In the genomic region with DNA sequence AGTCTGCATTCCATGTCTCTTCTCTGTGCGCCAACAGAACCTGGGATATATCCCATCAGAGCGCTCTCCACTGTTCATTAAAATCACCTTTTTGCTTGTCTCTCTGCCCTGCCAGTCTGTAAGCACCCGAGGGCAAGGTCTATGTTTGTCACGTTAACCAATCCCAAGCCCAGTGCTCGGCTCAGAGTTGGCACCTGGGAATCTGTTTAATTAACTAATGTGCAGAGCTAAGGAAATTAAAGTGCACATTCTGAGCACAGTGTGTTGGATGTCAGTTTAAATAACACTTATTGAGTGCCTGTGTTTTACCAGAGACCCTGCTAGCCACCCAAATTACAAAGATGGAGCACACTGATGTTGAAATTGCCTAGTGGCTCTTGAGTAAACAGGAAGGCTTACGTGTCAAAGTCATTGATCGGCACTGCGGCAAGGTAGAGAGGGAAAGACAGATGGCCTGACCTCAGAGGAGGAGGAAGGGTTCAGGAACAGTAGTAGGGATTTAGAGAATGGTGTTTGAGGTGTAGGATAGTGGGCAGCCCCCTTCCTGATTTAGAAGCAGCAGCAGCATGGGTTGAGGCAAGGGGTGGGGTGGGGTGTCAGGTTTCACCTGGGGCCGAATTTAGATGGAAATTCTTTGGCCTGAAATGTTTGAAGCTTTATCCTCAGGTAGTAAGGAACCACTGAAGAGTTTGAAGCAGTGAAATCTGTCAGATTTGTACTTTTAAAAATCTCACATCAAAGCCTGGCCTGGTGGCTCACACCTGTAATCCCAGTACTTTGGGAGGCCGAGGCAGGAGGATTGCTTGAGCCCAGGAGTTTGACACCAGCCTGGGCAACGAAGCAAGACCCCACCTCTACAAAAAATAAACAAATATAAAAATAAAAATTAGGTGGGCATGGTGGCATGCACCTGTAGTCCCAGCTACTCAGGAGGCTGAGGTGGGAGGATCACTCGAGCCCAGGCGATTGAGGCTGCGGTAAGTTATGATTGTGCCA, we compare ENCODE assay signal across 1 cellular context.
TF ChIP-seq lines count a peak whose summit lies in the region.

No MANE protein-coding gene starts in this region.

TF ChIP-seq in HepG2, 621 proteins besides CTCF, POLR2A, EP300 and RAD21 (continues in another document):
- TF ChIP-seq ADNP (CRISPR knock-in tag; IDR thresholded peaks at IDR 0.05) (no peak), ZNF790 (CRISPR knock-in tag; IDR thresholded peaks at IDR 0.05; ENCODE audit: borderline replicate concordance) (no peak), ATF5 (CRISPR knock-in tag; IDR thresholded peaks at IDR 0.05; ENCODE audit: low read depth) (no peak), SP1 (IDR thresholded peaks at IDR 0.05) (no peak), SP1 (CRISPR knock-in tag; IDR thresholded peaks at IDR 0.05) (peak; percentile 14; the same call in 1 of the 2 replicates), RFXAP (CRISPR knock-in tag; IDR thresholded peaks at IDR 0.05; ENCODE audit: borderline replicate concordance) (0 out of 2 replicates have a peak, but pooled peaks have one; percentile 42), CBX1 (IDR thresholded peaks at IDR 0.05; ENCODE audit: low read depth) (peak; percentile 89), CHD2 (IDR thresholded peaks at IDR 0.05; ENCODE audit: low read depth, low read length) (no peak), ZNF44 (CRISPR knock-in tag; IDR thresholded peaks at IDR 0.05) (0 out of 2 replicates have a peak, but pooled peaks have one; percentile 72), TCF12 (IDR thresholded peaks at IDR 0.05) (no peak), TCF12 (CRISPR knock-in tag; IDR thresholded peaks at IDR 0.05) (no peak), ATF6 (CRISPR knock-in tag; conservative IDR thresholded peaks at IDR 0.05) (no peak), ZNF275 (CRISPR knock-in tag; IDR thresholded peaks at IDR 0.05; ENCODE audit: borderline replicate concordance) (0 out of 2 replicates have a peak, but pooled peaks have one; percentile 47), SP2 (CRISPR knock-in tag; IDR thresholded peaks at IDR 0.05) (0 out of 2 replicates have a peak, but pooled peaks have one; percentile 16), ZNF614 (CRISPR knock-in tag; IDR thresholded peaks at IDR 0.05; ENCODE audit: borderline replicate concordance) (peak; percentile 78; the same call in 1 of the 2 replicates), DBP (CRISPR knock-in tag; IDR thresholded peaks at IDR 0.05; ENCODE audit: not compliant biosample characterization) (no peak), SALL2 (CRISPR knock-in tag; IDR thresholded peaks at IDR 0.05) (0 out of 2 replicates have a peak, but pooled peaks have one; percentile 60), TFAP4 (IDR thresholded peaks at IDR 0.05; ENCODE audit: borderline replicate concordance, low read depth) (peak; percentile 69; the same call in 1 of the 2 replicates), ZSCAN30 (CRISPR knock-in tag; IDR thresholded peaks at IDR 0.05) (no peak), MATR3 (CRISPR knock-in tag; IDR thresholded peaks at IDR 0.05) (no peak)
- TF ChIP-seq, protein P1, sequence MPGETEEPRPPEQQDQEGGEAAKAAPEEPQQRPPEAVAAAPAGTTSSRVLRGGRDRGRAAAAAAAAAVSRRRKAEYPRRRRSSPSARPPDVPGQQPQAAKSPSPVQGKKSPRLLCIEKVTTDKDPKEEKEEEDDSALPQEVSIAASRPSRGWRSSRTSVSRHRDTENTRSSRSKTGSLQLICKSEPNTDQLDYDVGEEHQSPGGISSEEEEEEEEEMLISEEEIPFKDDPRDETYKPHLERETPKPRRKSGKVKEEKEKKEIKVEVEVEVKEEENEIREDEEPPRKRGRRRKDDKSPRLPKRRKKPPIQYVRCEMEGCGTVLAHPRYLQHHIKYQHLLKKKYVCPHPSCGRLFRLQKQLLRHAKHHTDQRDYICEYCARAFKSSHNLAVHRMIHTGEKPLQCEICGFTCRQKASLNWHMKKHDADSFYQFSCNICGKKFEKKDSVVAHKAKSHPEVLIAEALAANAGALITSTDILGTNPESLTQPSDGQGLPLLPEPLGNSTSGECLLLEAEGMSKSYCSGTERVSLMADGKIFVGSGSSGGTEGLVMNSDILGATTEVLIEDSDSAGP (CRISPR knock-in tag; IDR thresholded peaks at IDR 0.05; ENCODE audit: borderline replicate concordance) = no peak
- TF ChIP-seq, protein P2, sequence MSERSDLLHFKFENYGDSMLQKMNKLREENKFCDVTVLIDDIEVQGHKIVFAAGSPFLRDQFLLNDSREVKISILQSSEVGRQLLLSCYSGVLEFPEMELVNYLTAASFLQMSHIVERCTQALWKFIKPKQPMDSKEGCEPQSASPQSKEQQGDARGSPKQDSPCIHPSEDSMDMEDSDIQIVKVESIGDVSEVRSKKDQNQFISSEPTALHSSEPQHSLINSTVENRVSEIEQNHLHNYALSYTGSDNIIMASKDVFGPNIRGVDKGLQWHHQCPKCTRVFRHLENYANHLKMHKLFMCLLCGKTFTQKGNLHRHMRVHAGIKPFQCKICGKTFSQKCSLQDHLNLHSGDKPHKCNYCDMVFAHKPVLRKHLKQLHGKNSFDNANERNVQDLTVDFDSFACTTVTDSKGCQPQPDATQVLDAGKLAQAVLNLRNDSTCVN (CRISPR knock-in tag; IDR thresholded peaks at IDR 0.05; ENCODE audit: borderline replicate concordance) = no peak
- TF ChIP-seq, protein P3, sequence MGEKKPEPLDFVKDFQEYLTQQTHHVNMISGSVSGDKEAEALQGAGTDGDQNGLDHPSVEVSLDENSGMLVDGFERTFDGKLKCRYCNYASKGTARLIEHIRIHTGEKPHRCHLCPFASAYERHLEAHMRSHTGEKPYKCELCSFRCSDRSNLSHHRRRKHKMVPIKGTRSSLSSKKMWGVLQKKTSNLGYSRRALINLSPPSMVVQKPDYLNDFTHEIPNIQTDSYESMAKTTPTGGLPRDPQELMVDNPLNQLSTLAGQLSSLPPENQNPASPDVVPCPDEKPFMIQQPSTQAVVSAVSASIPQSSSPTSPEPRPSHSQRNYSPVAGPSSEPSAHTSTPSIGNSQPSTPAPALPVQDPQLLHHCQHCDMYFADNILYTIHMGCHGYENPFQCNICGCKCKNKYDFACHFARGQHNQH (CRISPR knock-in tag; IDR thresholded peaks at IDR 0.05) = peak; percentile 75
- TF ChIP-seq, protein P4, sequence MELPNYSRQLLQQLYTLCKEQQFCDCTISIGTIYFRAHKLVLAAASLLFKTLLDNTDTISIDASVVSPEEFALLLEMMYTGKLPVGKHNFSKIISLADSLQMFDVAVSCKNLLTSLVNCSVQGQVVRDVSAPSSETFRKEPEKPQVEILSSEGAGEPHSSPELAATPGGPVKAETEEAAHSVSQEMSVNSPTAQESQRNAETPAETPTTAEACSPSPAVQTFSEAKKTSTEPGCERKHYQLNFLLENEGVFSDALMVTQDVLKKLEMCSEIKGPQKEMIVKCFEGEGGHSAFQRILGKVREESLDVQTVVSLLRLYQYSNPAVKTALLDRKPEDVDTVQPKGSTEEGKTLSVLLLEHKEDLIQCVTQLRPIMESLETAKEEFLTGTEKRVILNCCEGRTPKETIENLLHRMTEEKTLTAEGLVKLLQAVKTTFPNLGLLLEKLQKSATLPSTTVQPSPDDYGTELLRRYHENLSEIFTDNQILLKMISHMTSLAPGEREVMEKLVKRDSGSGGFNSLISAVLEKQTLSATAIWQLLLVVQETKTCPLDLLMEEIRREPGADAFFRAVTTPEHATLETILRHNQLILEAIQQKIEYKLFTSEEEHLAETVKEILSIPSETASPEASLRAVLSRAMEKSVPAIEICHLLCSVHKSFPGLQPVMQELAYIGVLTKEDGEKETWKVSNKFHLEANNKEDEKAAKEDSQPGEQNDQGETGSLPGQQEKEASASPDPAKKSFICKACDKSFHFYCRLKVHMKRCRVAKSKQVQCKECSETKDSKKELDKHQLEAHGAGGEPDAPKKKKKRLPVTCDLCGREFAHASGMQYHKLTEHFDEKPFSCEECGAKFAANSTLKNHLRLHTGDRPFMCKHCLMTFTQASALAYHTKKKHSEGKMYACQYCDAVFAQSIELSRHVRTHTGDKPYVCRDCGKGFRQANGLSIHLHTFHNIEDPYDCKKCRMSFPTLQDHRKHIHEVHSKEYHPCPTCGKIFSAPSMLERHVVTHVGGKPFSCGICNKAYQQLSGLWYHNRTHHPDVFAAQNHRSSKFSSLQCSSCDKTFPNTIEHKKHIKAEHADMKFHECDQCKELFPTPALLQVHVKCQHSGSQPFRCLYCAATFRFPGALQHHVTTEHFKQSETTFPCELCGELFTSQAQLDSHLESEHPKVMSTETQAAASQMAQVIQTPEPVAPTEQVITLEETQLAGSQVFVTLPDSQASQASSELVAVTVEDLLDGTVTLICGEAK (IDR thresholded peaks at IDR 0.05) = no peak
- TF ChIP-seq, protein P4 (CRISPR knock-in tag; IDR thresholded peaks at IDR 0.05) = 0 out of 2 replicates have a peak, but pooled peaks have one; percentile 26
- TF ChIP-seq, protein P5, sequence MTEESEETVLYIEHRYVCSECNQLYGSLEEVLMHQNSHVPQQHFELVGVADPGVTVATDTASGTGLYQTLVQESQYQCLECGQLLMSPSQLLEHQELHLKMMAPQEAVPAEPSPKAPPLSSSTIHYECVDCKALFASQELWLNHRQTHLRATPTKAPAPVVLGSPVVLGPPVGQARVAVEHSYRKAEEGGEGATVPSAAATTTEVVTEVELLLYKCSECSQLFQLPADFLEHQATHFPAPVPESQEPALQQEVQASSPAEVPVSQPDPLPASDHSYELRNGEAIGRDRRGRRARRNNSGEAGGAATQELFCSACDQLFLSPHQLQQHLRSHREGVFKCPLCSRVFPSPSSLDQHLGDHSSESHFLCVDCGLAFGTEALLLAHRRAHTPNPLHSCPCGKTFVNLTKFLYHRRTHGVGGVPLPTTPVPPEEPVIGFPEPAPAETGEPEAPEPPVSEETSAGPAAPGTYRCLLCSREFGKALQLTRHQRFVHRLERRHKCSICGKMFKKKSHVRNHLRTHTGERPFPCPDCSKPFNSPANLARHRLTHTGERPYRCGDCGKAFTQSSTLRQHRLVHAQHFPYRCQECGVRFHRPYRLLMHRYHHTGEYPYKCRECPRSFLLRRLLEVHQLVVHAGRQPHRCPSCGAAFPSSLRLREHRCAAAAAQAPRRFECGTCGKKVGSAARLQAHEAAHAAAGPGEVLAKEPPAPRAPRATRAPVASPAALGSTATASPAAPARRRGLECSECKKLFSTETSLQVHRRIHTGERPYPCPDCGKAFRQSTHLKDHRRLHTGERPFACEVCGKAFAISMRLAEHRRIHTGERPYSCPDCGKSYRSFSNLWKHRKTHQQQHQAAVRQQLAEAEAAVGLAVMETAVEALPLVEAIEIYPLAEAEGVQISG (CRISPR knock-in tag; IDR thresholded peaks at IDR 0.05) = peak; percentile 78
